ENCODE assay signal across 18 cellular contexts in genomic region chr4:27442146-27442545, GRCh38.
A peak's percentile ranks its signal among the peaks of the same experiment; 100 is the strongest.
DNase-seq lines count a peak whose midpoint lies in the region; ATAC-seq, FAIRE-seq and TF ChIP-seq lines count a peak whose summit lies in the region.
"Had no signal": no experiment of that assay in that cellular context is flagged by ENCODE, and none has a peak within 500 bp of the region (broad histone marks: within the 10 kb centered on the region; RNA-seq: fewer than 3 reads in every experiment).

No MANE protein-coding gene starts in this region.

- H3K36me3 ChIP-seq in Caco-2 (ENCODE audit: control insufficient read depth, insufficient read depth, low read length) (no peaks in the 10 kb centered on the region), bronchial epithelial cell (ENCODE audit: control insufficient read depth, insufficient read depth, low read length) (no peaks in the 10 kb centered on the region), smooth muscle cell (ENCODE audit: low read depth) (no peaks in the 10 kb centered on the region)

- H2AFZ ChIP-seq in smooth muscle cell (ENCODE audit: low read depth), result no peak overlapping the region
- H2AFZ ChIP-seq: GM23338 had no signal

- H3F3A ChIP-seq in smooth muscle cell (ENCODE audit: low read depth), result no peaks in the 10 kb centered on the region

- no peaks in the 10 kb centered on the region for H3K9me3 Mint-ChIP-seq in Caco-2 (ENCODE audit: unreplicated experiment)
- H3K9me3 Mint-ChIP-seq: GM23338 had no signal

- BruUV-seq in Caco-2 (replicated peaks; lab: Mats Ljungman, UMichigan), result no TSS peak

- no peak overlapping the region for H3K4me2 ChIP-seq in smooth muscle cell
- H3K4me2 ChIP-seq: GM23338 had no signal

- CTCF ChIA-PET in Caco-2 (lab: Charles Lee) (no interaction called here), RWPE1 (lab: Yijun Ruan, JAX) (no interaction called here)

- peak overlapping the region; percentile 72 for H3K27ac Mint-ChIP-seq in Caco-2 (ENCODE audit: unreplicated experiment)
- H3K27ac Mint-ChIP-seq: CD14-positive monocyte; CD8-positive, alpha-beta T cell; GM23338; IgD-negative memory B cell had no signal

- no peaks in the 10 kb centered on the region for H3K36me3 Mint-ChIP-seq in Caco-2 (ENCODE audit: insufficient read depth, unreplicated experiment)
- H3K36me3 Mint-ChIP-seq: CD14-positive monocyte; CD8-positive, alpha-beta T cell; IgD-negative memory B cell had no signal

- no peak overlapping the region for H3K4me3 Mint-ChIP-seq in Caco-2 (ENCODE audit: unreplicated experiment)
- H3K4me3 Mint-ChIP-seq: CD14-positive monocyte; CD8-positive, alpha-beta T cell; GM23338; IgD-negative memory B cell had no signal

- WGBS in smooth muscle cell (ENCODE audit: low lambda C conversion rate), result 89% methylated on average over 1 of the region's 1 CpG

- intact Hi-C loops in Caco-2 (cut with micrococcal nuclease; ENCODE audit: unreplicated experiment), result loop anchor here (10.0 kb wide), 1 partner anchor 77 kb away; no protein-coding TSS in a partner anchor

- no peak for ATAC-seq in HG03342 (IDR thresholded peaks at IDR 0.05; ENCODE audit: unreplicated experiment)
- ATAC-seq: CD8-positive, alpha-beta T cell; GM23338 had no signal

- no peaks in the 10 kb centered on the region for H3K79me2 ChIP-seq in smooth muscle cell (ENCODE audit: low read depth)

- H3K9me3 ChIP-seq in Caco-2, result no peaks in the 10 kb centered on the region
- no peaks in the 10 kb centered on the region for H3K9me3 ChIP-seq in smooth muscle cell (replicated peaks; ENCODE audit: low read depth)

- POLR2A ChIA-PET in Caco-2 (lab: Charles Lee), result no interaction called here
- POLR2A ChIA-PET in RWPE1 (lab: Yijun Ruan, JAX; ENCODE audit: low non-redundant PET), result no interaction called here

- H3K4me3 ChIP-seq in Caco-2 (ENCODE audit: low read depth, low read length), result no peak overlapping the region
- H3K4me3 ChIP-seq in bronchial epithelial cell (ENCODE audit: low read depth, low read length), result no peak overlapping the region
- no peak overlapping the region for H3K4me3 ChIP-seq in smooth muscle cell
- H3K4me3 ChIP-seq: GM23338 had no signal

- DNase-seq in Caco-2 (no peak), RWPE1 (ENCODE audit: low spot score) (peak; percentile 4), bronchial epithelial cell (ENCODE audit: low read depth) (peak; percentile 59), iris pigment epithelial cell (ENCODE audit: low read depth) (peak; percentile 1), NCI-H1048 (lab: John Stamatoyannopoulos, UW) (no peak), NCI-H1092 (lab: John Stamatoyannopoulos, UW) (no peak), smooth muscle cell (lab: John Stamatoyannopoulos, UW; ENCODE audit: unreplicated experiment) (no peak)
- DNase-seq: CD8-positive, alpha-beta T cell; COR-L47; DND-41; GDM1; H7 had no signal

- FAIRE-seq in bronchial epithelial cell (lab: Jason Lieb, UNC), result no peak
- FAIRE-seq: GM12892 had no signal

- H3K27me3 ChIP-seq in Caco-2 (replicated peaks; ENCODE audit: control insufficient read depth, insufficient read depth, low read length), result no peaks in the 10 kb centered on the region
- H3K27me3 ChIP-seq in bronchial epithelial cell (ENCODE audit: control insufficient read depth, insufficient read depth, low read length), result no peaks in the 10 kb centered on the region
- H3K27me3 ChIP-seq in smooth muscle cell (ENCODE audit: low read depth), result no peaks in the 10 kb centered on the region

- no peaks in the 10 kb centered on the region for H3K27me3 Mint-ChIP-seq in Caco-2 (ENCODE audit: insufficient read depth, unreplicated experiment)
- H3K27me3 Mint-ChIP-seq: IgD-negative memory B cell had no signal

- H3K4me1 Mint-ChIP-seq in Caco-2 (ENCODE audit: low read depth, unreplicated experiment), result no peaks in the 10 kb centered on the region
- H3K4me1 Mint-ChIP-seq: CD14-positive monocyte, GM23338, IgD-negative memory B cell had no signal

- H3K27ac ChIP-seq in RWPE1 (no peak overlapping the region), smooth muscle cell (ENCODE audit: low read depth) (no peak overlapping the region)
- H3K27ac ChIP-seq: 22Rv1 had no signal

- no peak for TF ChIP-seq CTCF in Caco-2 (IDR thresholded peaks at IDR 0.05; ENCODE audit: insufficient read depth in 1 of 2, low read depth in 1 of 2, low read length in 1 of 2, severe bottlenecking in 1 of 2, unreplicated experiment in 1 of 2)
- TF ChIP-seq CTCF in RWPE1 (conservative IDR thresholded peaks at IDR 0.05; ENCODE audit: low read depth), result no peak
- no peak for TF ChIP-seq CTCF in bronchial epithelial cell (IDR thresholded peaks at IDR 0.05; ENCODE audit: insufficient read depth, low read length, severe bottlenecking)
- TF ChIP-seq CTCF in smooth muscle cell (IDR thresholded peaks at IDR 0.05; ENCODE audit: borderline replicate concordance, insufficient read depth, poor library complexity, severe bottlenecking), result no peak

- no peaks in the 10 kb centered on the region for H4K20me1 ChIP-seq in smooth muscle cell (ENCODE audit: low read depth)

- H3K9ac ChIP-seq in smooth muscle cell (ENCODE audit: low read depth), result no peak overlapping the region

- H3K4me1 ChIP-seq in Caco-2 (no peaks in the 10 kb centered on the region), smooth muscle cell (ENCODE audit: low read depth) (no peaks in the 10 kb centered on the region)

Comparison
In these comparisons a context has a peak if more than half of its experiments do, and no peak if none do; other contexts are left out.
1. DNase-seq: peak in RWPE1 (single experiment), bronchial epithelial cell (single experiment) and iris pigment epithelial cell (single experiment); none in Caco-2 (0 of 2), NCI-H1048 (single experiment), NCI-H1092 (single experiment) and smooth muscle cell (single experiment).